Comparison of ENCODE assay signal across 8 cellular contexts in the genomic region with DNA sequence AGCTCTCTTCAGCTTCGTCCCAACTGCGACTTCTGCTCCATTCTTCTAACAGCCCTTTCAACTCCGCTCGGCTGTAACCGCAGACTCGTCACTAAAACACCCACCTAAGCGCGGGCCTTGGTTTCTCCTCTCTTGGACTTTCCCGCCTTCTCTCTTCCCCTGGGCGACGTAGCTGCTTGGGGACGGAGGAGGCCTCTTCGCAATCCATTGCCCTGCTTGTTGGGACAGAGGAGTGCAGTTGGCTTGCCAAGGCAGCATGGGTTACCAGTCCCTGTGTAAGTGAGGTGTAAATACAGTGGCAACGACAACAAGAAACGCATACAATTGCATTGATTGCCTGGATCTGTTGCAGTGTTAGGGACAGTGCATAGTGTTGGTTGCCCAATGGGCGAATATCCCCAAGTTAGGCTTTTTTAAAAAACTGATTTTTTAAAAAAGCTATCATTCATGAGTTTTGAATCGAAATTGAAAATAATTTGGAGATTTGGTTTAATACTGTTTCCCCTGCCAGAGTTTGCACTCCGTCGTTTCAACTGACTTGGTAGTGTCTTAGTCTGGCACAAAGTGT. TPM values are rescaled to one million over a fixed set of nuclear protein-coding genes. Genes with fewer than 3 reads are reported as not detected.
A peak's percentile ranks its signal among the peaks of the same experiment; 100 is the strongest.
DNase-seq lines count a peak whose midpoint lies in the region; ATAC-seq and TF ChIP-seq lines count a peak whose summit lies in the region.

No MANE protein-coding gene starts in this region.

- DNase-seq in H7 (no peak), MV-4-11 (lab: John Stamatoyannopoulos, UW) (peak; percentile 52), activated T-cell treated with anti-CD3 and anti-CD28 coated beads for 4 hours (peak; percentile 64), foreskin keratinocyte (no peak), skeletal muscle cell (ENCODE audit: low read depth) (no peak), SHP77 treated with DMSO at 0.1 percent for 48 hours (lab: John Stamatoyannopoulos, UW) (no peak), SK-N-DZ (ENCODE audit: low spot score) (no peak)

- H4K20me1 ChIP-seq in DOHH2 (ENCODE audit: control insufficient read depth, insufficient read depth, low read depth, low read length), result no peaks in the 10 kb centered on the region

- peak overlapping the region; percentile 93 for H3K4me2 ChIP-seq in DOHH2 (ENCODE audit: low read length)

- H3K4me1 ChIP-seq in DOHH2 (ENCODE audit: control insufficient read depth, low read length), result peaks cover 52% of the 10 kb centered on the region
- peaks cover 9% of the 10 kb centered on the region for H3K4me1 ChIP-seq in foreskin keratinocyte

- H3K4me3 ChIP-seq in DOHH2 (ENCODE audit: low read length), result peak overlapping the region; percentile 86
- peak overlapping the region; percentile 98 for H3K4me3 ChIP-seq in H7 (ENCODE audit: insufficient read depth, low read depth, low read length)
- H3K4me3 ChIP-seq in skeletal muscle cell (ENCODE audit: low read depth, low read length), result peak overlapping the region; percentile 77

- H3K9me3 ChIP-seq in DOHH2 (ENCODE audit: control insufficient read depth, insufficient read depth, low read length), result no peaks in the 10 kb centered on the region

- no peaks in the 10 kb centered on the region for H3K27me3 ChIP-seq in DOHH2 (ENCODE audit: control insufficient read depth, low read length)
- no peaks in the 10 kb centered on the region for H3K27me3 ChIP-seq in H7 (ENCODE audit: control insufficient read depth, insufficient read depth, low read length)
- no peaks in the 10 kb centered on the region for H3K27me3 ChIP-seq in foreskin keratinocyte

- no peaks in the 10 kb centered on the region for H3K9me2 ChIP-seq in DOHH2 (replicated peaks; ENCODE audit: control insufficient read depth, low read length)

- TF ChIP-seq CTCF in DOHH2 (IDR thresholded peaks at IDR 0.05; ENCODE audit: low read depth, low read length, poor library complexity, severe bottlenecking) (no peak), foreskin keratinocyte (conservative IDR thresholded peaks at IDR 0.05) (no peak)

- H3K36me3 ChIP-seq in DOHH2 (ENCODE audit: control insufficient read depth, low read length) (peaks cover 41% of the 10 kb centered on the region), H7 (replicated peaks; ENCODE audit: control insufficient read depth, insufficient read depth, low read length) (peaks cover 4% of the 10 kb centered on the region)

- H3K79me2 ChIP-seq in DOHH2 (ENCODE audit: control insufficient read depth, low read length), result peaks cover 45% of the 10 kb centered on the region

- H3F3A ChIP-seq in DOHH2 (ENCODE audit: control insufficient read depth, insufficient read depth), result peaks cover under 1% of the 10 kb centered on the region

- no peak for ATAC-seq in foreskin keratinocyte

- peak overlapping the region; percentile 74 for H3K27ac ChIP-seq in DOHH2 (ENCODE audit: low read depth, low read length)
- H3K27ac ChIP-seq in foreskin keratinocyte, result peak overlapping the region; percentile 97

RNA-seq across cellular contexts. Expression of gene DARS1, which starts 0.5 kb away (rescaled TPM):
- 79.5 and 108 TPM in 2 replicates for total RNA-seq in H7 (2014; rRNA removed; shearing (Covaris generic))
- total RNA-seq in foreskin keratinocyte, result 74.8 and 77.5 TPM in 2 replicates
- 45.2 and 45.6 TPM in 2 replicates for polyA plus RNA-seq in foreskin keratinocyte
- 91.4 and 96.6 TPM in 2 replicates for polyA plus RNA-seq in SK-N-DZ (2014; cell fraction: cytosol; rRNA removed)
- 38.9 and 46.8 TPM in 2 replicates for polyA plus RNA-seq in SK-N-DZ (2014; cell fraction: nucleus; rRNA removed)

Comparison
In these comparisons a context has a peak if more than half of its experiments do, and no peak if none do; other contexts are left out.
1. DNase-seq: peak in MV-4-11 (single experiment) and activated T-cell treated with anti-CD3 and anti-CD28 coated beads for 4 hours (single experiment); none in H7 (single experiment), foreskin keratinocyte (0 of 2), skeletal muscle cell (single experiment), SHP77 treated with DMSO at 0.1 percent for 48 hours (single experiment) and SK-N-DZ (single experiment).
2. Peak in every context shown above with its lines, with median percentiles within 50 percentile points of each other: H3K4me3 ChIP-seq.